19 cellular contexts compared by ENCODE assay signal in the genomic region with DNA sequence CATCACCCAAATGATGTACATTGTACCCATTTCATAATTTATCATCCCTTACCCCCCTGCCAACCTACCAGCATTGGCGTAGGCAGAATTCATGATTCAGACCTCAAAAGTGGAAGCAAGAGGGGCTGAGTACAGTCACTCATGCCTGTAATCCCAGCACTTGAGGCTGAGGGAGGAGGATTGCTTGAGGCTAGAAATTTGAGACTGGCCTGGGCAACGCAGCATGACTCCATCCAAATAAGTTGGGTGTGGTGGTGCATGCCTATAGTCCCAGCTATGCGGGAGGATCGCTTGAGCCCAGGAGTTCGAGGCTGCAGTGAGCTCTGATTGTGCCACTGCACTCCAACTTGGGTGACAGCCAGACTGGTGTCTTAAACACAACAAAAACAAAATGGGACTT.
"Had no signal": no experiment of that assay in that cellular context is flagged by ENCODE, and none has a peak within 500 bp of the region (broad histone marks: within the 10 kb centered on the region; RNA-seq: fewer than 3 reads in every experiment).

No MANE protein-coding gene starts in this region.

- DNase-seq: activated CD4-positive, alpha-beta memory T cell treated with anti-CD3 and anti-CD28 coated beads for 36 hours; activated CD4-positive, alpha-beta T cell treated with anti-CD3 and anti-CD28 coated beads for 36 hours; activated CD8-positive, alpha-beta memory T cell treated with anti-CD3 and anti-CD28 coated beads, Interleukin-2, amount 10 ng/mL, durations not matched to agents 7 days and 5 days; activated gamma-delta T cell; activated T-cell treated with anti-CD3 and anti-CD28 coated beads, Interleukin-2, amount 50 U/mL, for 48 hours; amniotic stem cell; central memory CD4-positive, alpha-beta T cell; foreskin melanocyte; head of caudate nucleus; stimulated activated CD4-positive, alpha-beta T cell treated with anti-CD3 and anti-CD28 coated beads, Interleukin-15, amount 100 ng/mL, for 24 hours; stimulated activated CD4-positive, alpha-beta T cell treated with anti-CD3 and anti-CD28 coated beads, Interleukin-4, amount 100 ng/mL, for 1 hour; stimulated activated naive B cell treated with anti-CD40 and anti-IgM and Interleukin-4, amounts not matched to agents 10 μg/mL and 1 μg/mL and 100 μg/mL, for 72 hours had no signal

- H3K9me3 Mint-ChIP-seq: activated CD4-positive, alpha-beta memory T cell treated with anti-CD3 and anti-CD28 coated beads for 36 hours; activated naive CD4-positive, alpha-beta T cell treated with anti-CD3 and anti-CD28 coated beads, Interleukin-2, amount 50 U/mL, for 72 hours; stimulated activated naive B cell treated with anti-CD40 and anti-IgM and Interleukin-4, amounts not matched to agents 10 μg/mL and 1 μg/mL and 100 μg/mL, for 72 hours had no signal

- H3K27ac Mint-ChIP-seq: activated CD4-positive, alpha-beta memory T cell treated with anti-CD3 and anti-CD28 coated beads for 36 hours; activated CD8-positive, alpha-beta memory T cell treated with anti-CD3 and anti-CD28 coated beads, Interleukin-2, amount 10 ng/mL, durations not matched to agents 7 days and 5 days; progenitor cell of endocrine pancreas; stimulated activated naive B cell treated with anti-CD40 and anti-IgM and Interleukin-4, amounts not matched to agents 10 μg/mL and 1 μg/mL and 100 μg/mL, for 72 hours had no signal

- ATAC-seq: activated CD4-positive, alpha-beta T cell treated with anti-CD3 and anti-CD28 coated beads for 36 hours; activated CD8-positive, alpha-beta memory T cell treated with anti-CD3 and anti-CD28 coated beads, Interleukin-2, amount 10 ng/mL, durations not matched to agents 7 days and 5 days; activated naive CD4-positive, alpha-beta T cell treated with anti-CD3 and anti-CD28 coated beads, Interleukin-2, amount 50 U/mL, for 72 hours; stimulated activated naive B cell treated with anti-CD40 and anti-IgM and Interleukin-4, amounts not matched to agents 10 μg/mL and 1 μg/mL and 100 μg/mL, for 72 hours had no signal

- H3K4me3 ChIP-seq: coronary artery, right atrium auricular region, skin epidermis, tibial artery, vagina had no signal

- H3K4me3 Mint-ChIP-seq: activated CD4-positive, alpha-beta memory T cell treated with anti-CD3 and anti-CD28 coated beads for 36 hours; activated CD4-positive, alpha-beta T cell treated with anti-CD3 and anti-CD28 coated beads for 36 hours; activated CD8-positive, alpha-beta memory T cell treated with anti-CD3 and anti-CD28 coated beads, Interleukin-2, amount 10 ng/mL, durations not matched to agents 7 days and 5 days; stimulated activated naive B cell treated with anti-CD40 and anti-IgM and Interleukin-4, amounts not matched to agents 10 μg/mL and 1 μg/mL and 100 μg/mL, for 72 hours had no signal

- H3K27ac ChIP-seq: coronary artery, right atrium auricular region, skin epidermis, tibial artery, vagina had no signal

- H3K27me3 ChIP-seq: right atrium auricular region, tibial artery, vagina had no signal

- H3K27me3 Mint-ChIP-seq: activated CD4-positive, alpha-beta memory T cell treated with anti-CD3 and anti-CD28 coated beads for 36 hours; activated CD4-positive, alpha-beta T cell treated with anti-CD3 and anti-CD28 coated beads for 36 hours; activated CD8-positive, alpha-beta memory T cell treated with anti-CD3 and anti-CD28 coated beads, Interleukin-2, amount 10 ng/mL, durations not matched to agents 7 days and 5 days; progenitor cell of endocrine pancreas; stimulated activated naive B cell treated with anti-CD40 and anti-IgM and Interleukin-4, amounts not matched to agents 10 μg/mL and 1 μg/mL and 100 μg/mL, for 72 hours had no signal

- H3K9me3 ChIP-seq: right atrium auricular region, tibial artery, vagina had no signal

- H3K4me1 ChIP-seq: right atrium auricular region, tibial artery, vagina had no signal
